In the genomic region with DNA sequence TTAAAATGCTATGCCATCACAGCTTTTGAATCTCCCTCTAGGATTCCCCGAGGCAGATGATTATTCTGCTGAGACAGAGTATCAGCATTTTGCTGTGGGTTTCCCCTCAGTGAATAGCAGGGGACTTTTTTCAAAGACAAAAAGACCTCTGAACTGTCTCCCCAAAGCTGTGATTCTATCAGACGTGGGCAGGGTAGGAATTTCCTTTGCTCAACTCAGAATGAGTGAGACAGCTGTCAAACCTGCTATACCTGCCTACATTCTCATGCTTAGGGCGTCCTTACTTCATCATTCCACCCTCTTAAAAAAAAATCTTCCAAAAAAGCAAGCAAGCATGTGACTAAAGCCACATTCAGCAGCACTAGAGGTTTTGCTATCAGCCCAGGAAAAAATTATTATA, we compare ENCODE assay signal across 16 cellular contexts.
A peak's percentile ranks its signal among the peaks of the same experiment; 100 is the strongest.
DNase-seq lines count a peak whose midpoint lies in the region; ATAC-seq and TF ChIP-seq lines count a peak whose summit lies in the region.
"Had no signal": no experiment of that assay in that cellular context is flagged by ENCODE, and none has a peak within 500 bp of the region (broad histone marks: within the 10 kb centered on the region; RNA-seq: fewer than 3 reads in every experiment).

No MANE protein-coding gene starts in this region.

- no peaks in the 10 kb centered on the region for H3K36me3 ChIP-seq in stomach
- H3K36me3 ChIP-seq: BE2C, gastrocnemius medialis had no signal

- H3K4me3 ChIP-seq in GM12865 (ENCODE audit: low read depth, low read length) (no peak overlapping the region), stomach (no peak overlapping the region)
- H3K4me3 ChIP-seq: gastrocnemius medialis had no signal

- intact Hi-C loops in stomach (cut with DNase I; ENCODE audit: low total_unique reads) = no loop called here

- peak; percentile 48 for DNase-seq in GM12865 (ENCODE audit: low read depth)
- peak; percentile 26 for DNase-seq in iPS-NIHi11 (ENCODE audit: low spot score)
- no peak for DNase-seq in stomach
- no peak for DNase-seq in T-helper 1 cell
- DNase-seq: activated CD4-positive, alpha-beta T cell treated with anti-CD3 and anti-CD28 coated beads for 36 hours; activated naive CD4-positive, alpha-beta T cell treated with anti-CD3 and anti-CD28 coated beads for 36 hours; BE2C; gastrocnemius medialis; left colon; NCI-H524; stimulated activated naive CD4-positive, alpha-beta T cell had no signal

- TF ChIP-seq EP300 in stomach (IDR thresholded peaks at IDR 0.05) = no peak

- TF ChIP-seq CTCF in GM12865 (IDR thresholded peaks at IDR 0.05; ENCODE audit: insufficient read depth, low read depth, low read length, missing control alignments) = no peak
- no peak for TF ChIP-seq CTCF in stomach (IDR thresholded peaks at IDR 0.05)

- H3K9me3 ChIP-seq in stomach = no peaks in the 10 kb centered on the region
- H3K9me3 ChIP-seq: BE2C, gastrocnemius medialis had no signal

- H3K4me1 ChIP-seq in stomach = peaks cover 0 to 3% (median 0%) of the 10 kb centered on the region in 4 donors
- H3K4me1 ChIP-seq: BE2C, gastrocnemius medialis had no signal

- ATAC-seq in GM21360 (IDR thresholded peaks at IDR 0.05; ENCODE audit: unreplicated experiment) (peak; percentile 67), HG03378 (IDR thresholded peaks at IDR 0.05; ENCODE audit: unreplicated experiment) (peak; percentile 66), HG03280 (IDR thresholded peaks at IDR 0.05; ENCODE audit: unreplicated experiment) (no peak), HG03521 (IDR thresholded peaks at IDR 0.05; ENCODE audit: unreplicated experiment) (no peak)
- ATAC-seq: activated CD4-positive, alpha-beta T cell treated with anti-CD3 and anti-CD28 coated beads for 36 hours; gastrocnemius medialis; left colon; SK-N-SH treated with all-trans-retinoic acid at 6 μM for 48 hours had no signal

- no peaks in the 10 kb centered on the region for H3K27me3 ChIP-seq in stomach
- H3K27me3 ChIP-seq: BE2C, gastrocnemius medialis had no signal

- H3K27ac ChIP-seq in stomach = no peak overlapping the region
- H3K27ac ChIP-seq: gastrocnemius medialis had no signal

- WGBS in stomach, 5 donors = 36 to 56% (median 41%) methylated on average over 3 of the region's 3 CpGs

- TF ChIP-seq POLR2A in stomach (IDR thresholded peaks at IDR 0.05) = no peak

Comparison
In these comparisons a context has a peak if more than half of its experiments do, and no peak if none do; other contexts are left out.
1. DNase-seq: peak in GM12865 (single experiment) and iPS-NIHi11 (single experiment); none in stomach (single experiment) and T-helper 1 cell (0 of 5).
2. ATAC-seq: peak in GM21360 (single experiment) and HG03378 (single experiment); none in HG03280 (single experiment) and HG03521 (single experiment).